ENCODE assay signal across 8 cellular contexts in the genomic region with DNA sequence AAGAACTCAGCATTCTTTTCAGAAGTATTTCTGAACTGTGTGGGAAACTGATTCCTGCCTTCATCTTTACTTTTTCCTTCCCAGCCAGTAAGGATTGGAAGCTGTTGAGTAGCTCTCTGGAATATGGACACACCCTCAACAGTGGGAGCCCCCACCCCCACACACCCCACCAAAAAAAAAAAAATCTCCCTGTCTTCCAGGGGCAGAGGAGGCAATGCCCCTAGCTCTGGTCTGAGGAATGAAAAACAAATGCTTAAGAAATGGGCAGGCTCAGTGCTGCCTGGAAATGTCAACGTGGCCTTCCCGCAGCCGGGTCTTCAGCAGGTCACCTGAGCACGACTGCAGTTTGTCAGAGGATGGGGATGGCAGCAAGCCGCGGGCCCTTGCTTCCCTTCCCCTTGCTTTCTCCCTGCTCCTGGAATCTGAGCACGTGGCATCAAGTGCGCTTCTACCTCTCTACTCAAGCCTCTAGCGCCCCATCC. TPM values are rescaled to one million over a fixed set of nuclear protein-coding genes. Genes with fewer than 3 reads are reported as not detected.
DNase-seq lines count a peak whose midpoint lies in the region; ATAC-seq and TF ChIP-seq lines count a peak whose summit lies in the region.

No MANE protein-coding gene starts in this region.

- no peaks in the 10 kb centered on the region for H3K79me2 ChIP-seq in neural cell (replicated peaks; ENCODE audit: insufficient read depth, low read length)

- no peak overlapping the region for H3K4me3 Mint-ChIP-seq in activated CD4-positive, alpha-beta memory T cell treated with anti-CD3 and anti-CD28 coated beads for 36 hours
- H3K4me3 Mint-ChIP-seq in activated CD4-positive, alpha-beta memory T cell treated with anti-CD3 and anti-CD28 coated beads, Interleukin-2, amount 10 ng/mL, durations not matched to agents 7 days and 5 days, result no peak overlapping the region
- H3K4me3 Mint-ChIP-seq in CD14-positive monocyte, result peak overlapping the region in 1 of 2 donors; percentile 77

- H3K27ac ChIP-seq in neural cell (ENCODE audit: low read length), result no peak overlapping the region

- no peak overlapping the region for H3K27ac Mint-ChIP-seq in activated CD4-positive, alpha-beta memory T cell treated with anti-CD3 and anti-CD28 coated beads for 36 hours
- no peak overlapping the region for H3K27ac Mint-ChIP-seq in activated CD4-positive, alpha-beta memory T cell treated with anti-CD3 and anti-CD28 coated beads, Interleukin-2, amount 10 ng/mL, durations not matched to agents 7 days and 5 days
- H3K27ac Mint-ChIP-seq in CD14-positive monocyte, result peak overlapping the region in 1 of 7 donors; percentile 33

- no peak overlapping the region for H2AFZ ChIP-seq in neural cell (ENCODE audit: low read depth, low read length)

- H3K4me1 Mint-ChIP-seq in activated CD4-positive, alpha-beta memory T cell treated with anti-CD3 and anti-CD28 coated beads for 36 hours (ENCODE audit: low read depth), result peaks cover 28% of the 10 kb centered on the region
- peaks cover 10% of the 10 kb centered on the region for H3K4me1 Mint-ChIP-seq in activated CD4-positive, alpha-beta memory T cell treated with anti-CD3 and anti-CD28 coated beads, Interleukin-2, amount 10 ng/mL, durations not matched to agents 7 days and 5 days
- H3K4me1 Mint-ChIP-seq in CD14-positive monocyte, result peaks cover 21% of the 10 kb centered on the region

- peaks cover 5% of the 10 kb centered on the region for H3K36me3 Mint-ChIP-seq in activated CD4-positive, alpha-beta memory T cell treated with anti-CD3 and anti-CD28 coated beads for 36 hours
- peaks cover 12% of the 10 kb centered on the region for H3K36me3 Mint-ChIP-seq in activated CD4-positive, alpha-beta memory T cell treated with anti-CD3 and anti-CD28 coated beads, Interleukin-2, amount 10 ng/mL, durations not matched to agents 7 days and 5 days (ENCODE audit: low read depth)
- peaks cover 0 to 3% of the 10 kb centered on the region in 2 donors for H3K36me3 Mint-ChIP-seq in CD14-positive monocyte

- no peaks in the 10 kb centered on the region for H4K20me1 ChIP-seq in neural cell (ENCODE audit: insufficient read depth)

- H3K9me3 Mint-ChIP-seq in activated CD4-positive, alpha-beta memory T cell treated with anti-CD3 and anti-CD28 coated beads for 36 hours, result no peaks in the 10 kb centered on the region
- H3K9me3 Mint-ChIP-seq in activated CD4-positive, alpha-beta memory T cell treated with anti-CD3 and anti-CD28 coated beads, Interleukin-2, amount 10 ng/mL, durations not matched to agents 7 days and 5 days, result no peaks in the 10 kb centered on the region
- H3K9me3 Mint-ChIP-seq in CD14-positive monocyte, result peaks cover 0 to 2% (median 0%) of the 10 kb centered on the region in 7 donors

- TF ChIP-seq CTCF in neural cell (IDR thresholded peaks at IDR 0.05; ENCODE audit: poor library complexity, severe bottlenecking) (no peak), CD14-positive monocyte (IDR thresholded peaks at IDR 0.05) (no peak)

- H3K9ac ChIP-seq in neural cell (ENCODE audit: low read length), result no peak overlapping the region

- H3K4me2 ChIP-seq in neural cell (ENCODE audit: low read length), result no peak overlapping the region

- TF ChIP-seq RAD21 in neural cell (conservative IDR thresholded peaks at IDR 0.05), result no peak

- TF ChIP-seq EP300 in neural cell (conservative IDR thresholded peaks at IDR 0.05; ENCODE audit: poor library complexity, severe bottlenecking), result no peak

- H3K4me3 ChIP-seq in neural cell (ENCODE audit: low read length), result peak overlapping the region; percentile 56

- CTCF ChIA-PET in activated CD4-positive, alpha-beta memory T cell treated with anti-CD3 and anti-CD28 coated beads for 36 hours (lab: Charles Lee), result interaction anchor here (0.9 to 22.4 kb wide), 10 partner anchors 8 to 184 kb away, joined by 3 to 1086 read pairs (median 4); partner anchors contain the start of gene NPL
- CTCF ChIA-PET in activated CD4-positive, alpha-beta memory T cell treated with anti-CD3 and anti-CD28 coated beads, Interleukin-2, amount 10 ng/mL, durations not matched to agents 7 days and 5 days (lab: Charles Lee), result interaction anchor here (0.7 to 14.2 kb wide), 9 partner anchors 8 to 240 kb away, joined by 3 to 531 read pairs (median 5); partner anchors contain the start of genes DHX9, NPL and RNASEL

- intact Hi-C loops in activated CD4-positive, alpha-beta memory T cell treated with anti-CD3 and anti-CD28 coated beads for 36 hours (cut with micrococcal nuclease), result loop anchor here (1.0 to 10.0 kb wide), 7 partner anchors 13 to 871 kb away; partner anchors contain the start of genes DHX9 and SMG7
- intact Hi-C loops in CD14-positive monocyte (cut with micrococcal nuclease), result loop anchor here (5.0 to 10.0 kb wide), 3 partner anchors 179 to 519 kb away; partner anchors contain the start of gene NPL (in 1 of the 2)

- no peaks in the 10 kb centered on the region for H3K36me3 ChIP-seq in neural cell (ENCODE audit: insufficient read depth, low read length)

- POLR2A ChIA-PET in activated CD4-positive, alpha-beta memory T cell treated with anti-CD3 and anti-CD28 coated beads for 36 hours (lab: Charles Lee), result interaction anchor here (0.6 to 6.1 kb wide), 12 partner anchors 10 to 236 kb away, joined by 3 to 83 read pairs (median 6); partner anchors contain the start of genes DHX9 and RNASEL
- POLR2A ChIA-PET in activated CD4-positive, alpha-beta memory T cell treated with anti-CD3 and anti-CD28 coated beads, Interleukin-2, amount 10 ng/mL, durations not matched to agents 7 days and 5 days (lab: Charles Lee), result interaction anchor here (0.7 to 7.2 kb wide), 11 partner anchors 9 to 516 kb away, joined by 3 to 79 read pairs (median 7); partner anchors contain the start of genes NPL and RNASEL

- peak; percentile 1 for ATAC-seq in HG03378 (IDR thresholded peaks at IDR 0.05; ENCODE audit: unreplicated experiment)

- H3K9me2 ChIP-seq in neural cell (ENCODE audit: insufficient read depth, low read length), result no peaks in the 10 kb centered on the region

- DNase-seq in activated CD4-positive, alpha-beta memory T cell treated with anti-CD3 and anti-CD28 coated beads for 36 hours, result peak; percentile 52
- DNase-seq in activated CD4-positive, alpha-beta memory T cell treated with anti-CD3 and anti-CD28 coated beads, Interleukin-2, amount 10 ng/mL, durations not matched to agents 7 days and 5 days, result no peak
- DNase-seq in cerebellum (ENCODE audit: low spot score) (peak; percentile 17), iPS-NIHi11 (ENCODE audit: low spot score) (no peak), CD14-positive monocyte (ENCODE audit: low spot score) (no peak), HPDE6-E6E7 (ENCODE audit: extremely low spot score) (no peak)

- H3K27me3 Mint-ChIP-seq in activated CD4-positive, alpha-beta memory T cell treated with anti-CD3 and anti-CD28 coated beads for 36 hours, result no peaks in the 10 kb centered on the region
- H3K27me3 Mint-ChIP-seq in activated CD4-positive, alpha-beta memory T cell treated with anti-CD3 and anti-CD28 coated beads, Interleukin-2, amount 10 ng/mL, durations not matched to agents 7 days and 5 days, result peaks cover 24% of the 10 kb centered on the region
- H3K27me3 Mint-ChIP-seq in CD14-positive monocyte (ENCODE audit: low read depth in 3 of 3), result peaks cover 9 to 20% (median 19%) of the 10 kb centered on the region in 3 donors

- H3K27me3 ChIP-seq in neural cell (ENCODE audit: insufficient read depth, low read depth, low read length), result peaks cover 17% of the 10 kb centered on the region

- no peaks in the 10 kb centered on the region for H3K9me3 ChIP-seq in neural cell (ENCODE audit: low read length)

- no peaks in the 10 kb centered on the region for H3F3A ChIP-seq in neural cell (ENCODE audit: insufficient read depth, low read length, poor library complexity, severe bottlenecking)

TF ChIP-seq in neural cell, 6 proteins besides CTCF, POLR2A, EP300 and RAD21 (continues in another document):
- TF ChIP-seq MXI1 (conservative IDR thresholded peaks at IDR 0.05; ENCODE audit: poor library complexity, severe bottlenecking), result no peak
- TF ChIP-seq, protein P1, sequence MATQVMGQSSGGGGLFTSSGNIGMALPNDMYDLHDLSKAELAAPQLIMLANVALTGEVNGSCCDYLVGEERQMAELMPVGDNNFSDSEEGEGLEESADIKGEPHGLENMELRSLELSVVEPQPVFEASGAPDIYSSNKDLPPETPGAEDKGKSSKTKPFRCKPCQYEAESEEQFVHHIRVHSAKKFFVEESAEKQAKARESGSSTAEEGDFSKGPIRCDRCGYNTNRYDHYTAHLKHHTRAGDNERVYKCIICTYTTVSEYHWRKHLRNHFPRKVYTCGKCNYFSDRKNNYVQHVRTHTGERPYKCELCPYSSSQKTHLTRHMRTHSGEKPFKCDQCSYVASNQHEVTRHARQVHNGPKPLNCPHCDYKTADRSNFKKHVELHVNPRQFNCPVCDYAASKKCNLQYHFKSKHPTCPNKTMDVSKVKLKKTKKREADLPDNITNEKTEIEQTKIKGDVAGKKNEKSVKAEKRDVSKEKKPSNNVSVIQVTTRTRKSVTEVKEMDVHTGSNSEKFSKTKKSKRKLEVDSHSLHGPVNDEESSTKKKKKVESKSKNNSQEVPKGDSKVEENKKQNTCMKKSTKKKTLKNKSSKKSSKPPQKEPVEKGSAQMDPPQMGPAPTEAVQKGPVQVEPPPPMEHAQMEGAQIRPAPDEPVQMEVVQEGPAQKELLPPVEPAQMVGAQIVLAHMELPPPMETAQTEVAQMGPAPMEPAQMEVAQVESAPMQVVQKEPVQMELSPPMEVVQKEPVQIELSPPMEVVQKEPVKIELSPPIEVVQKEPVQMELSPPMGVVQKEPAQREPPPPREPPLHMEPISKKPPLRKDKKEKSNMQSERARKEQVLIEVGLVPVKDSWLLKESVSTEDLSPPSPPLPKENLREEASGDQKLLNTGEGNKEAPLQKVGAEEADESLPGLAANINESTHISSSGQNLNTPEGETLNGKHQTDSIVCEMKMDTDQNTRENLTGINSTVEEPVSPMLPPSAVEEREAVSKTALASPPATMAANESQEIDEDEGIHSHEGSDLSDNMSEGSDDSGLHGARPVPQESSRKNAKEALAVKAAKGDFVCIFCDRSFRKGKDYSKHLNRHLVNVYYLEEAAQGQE (IDR thresholded peaks at IDR 0.05; ENCODE audit: borderline replicate concordance), result no peak
- no peak for TF ChIP-seq SMC3 (conservative IDR thresholded peaks at IDR 0.05; ENCODE audit: poor library complexity)

RNA-seq across cellular contexts. Expression of gene RGS16, which starts 0.5 kb away (rescaled TPM):
- total RNA-seq in activated CD4-positive, alpha-beta memory T cell treated with anti-CD3 and anti-CD28 coated beads for 36 hours, result 10 to 100 TPM; 49.8 to 51.9 TPM
- 1 to 10 TPM; 6.4 to 6.9 TPM for total RNA-seq in activated CD4-positive, alpha-beta memory T cell treated with anti-CD3 and anti-CD28 coated beads, Interleukin-2, amount 10 ng/mL, durations not matched to agents 7 days and 5 days
- 6.6 TPM for total RNA-seq in cerebellum
- polyA plus RNA-seq in neural cell, result 1.1 and 2.3 TPM in 2 replicates
- polyA minus RNA-seq in neural cell, result 0.46 TPM in 1 of 2 replicates, not detected in the other
- under 1 TPM in 1 of 2 donors, not detected in 1; 0.07 TPM for polyA plus RNA-seq in CD14-positive monocyte

RNA-seq across cellular contexts. Expression of gene RNASEL, which starts 14.6 kb away (rescaled TPM):
- total RNA-seq in activated CD4-positive, alpha-beta memory T cell treated with anti-CD3 and anti-CD28 coated beads for 36 hours, result 1 to 10 TPM; 4.5 TPM
- 1 to 10 TPM; 8.4 to 8.8 TPM for total RNA-seq in activated CD4-positive, alpha-beta memory T cell treated with anti-CD3 and anti-CD28 coated beads, Interleukin-2, amount 10 ng/mL, durations not matched to agents 7 days and 5 days
- total RNA-seq in cerebellum, result 4.5 TPM
- polyA plus RNA-seq in neural cell (0.47 and 0.76 TPM in 2 replicates), CD14-positive monocyte (10 to 100 TPM in 1 of 2 donors, 1 to 10 TPM in 1; 7.9 to 12.3 TPM)
- polyA minus RNA-seq in neural cell, result 0.97 and 1.0 TPM in 2 replicates

Comparison
In these comparisons a context has a peak if more than half of its experiments do, and no peak if none do; other contexts are left out.
1. DNase-seq: peak in activated CD4-positive, alpha-beta memory T cell treated with anti-CD3 and anti-CD28 coated beads for 36 hours (single experiment) and cerebellum (single experiment); none in activated CD4-positive, alpha-beta memory T cell treated with anti-CD3 and anti-CD28 coated beads, Interleukin-2, amount 10 ng/mL, durations not matched to agents 7 days and 5 days (single experiment), iPS-NIHi11 (single experiment), CD14-positive monocyte (single experiment) and HPDE6-E6E7 (single experiment).